15 cellular contexts compared by ENCODE assay signal in the genomic region with DNA sequence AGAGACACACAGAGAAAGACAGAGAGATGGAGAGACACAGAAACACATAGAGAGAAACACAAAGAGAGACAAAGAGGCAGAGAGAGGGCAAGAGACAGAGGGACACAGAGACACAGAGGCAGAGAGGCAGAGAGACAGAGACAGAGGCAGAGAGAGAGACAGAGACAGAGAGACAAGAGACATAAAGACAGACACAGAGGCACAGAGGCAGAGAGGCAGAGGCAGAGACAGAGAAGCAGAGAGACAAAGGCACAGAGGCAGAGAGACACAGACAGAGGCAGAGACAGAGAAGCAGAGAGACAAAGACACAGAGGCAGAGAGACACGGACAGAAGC. TPM values are rescaled to one million over a fixed set of nuclear protein-coding genes. Genes with fewer than 3 reads are reported as not detected.
DNase-seq lines count a peak whose midpoint lies in the region; ATAC-seq and TF ChIP-seq lines count a peak whose summit lies in the region.
"Had no signal": no experiment of that assay in that cellular context is flagged by ENCODE, and none has a peak within 500 bp of the region (broad histone marks: within the 10 kb centered on the region; RNA-seq: fewer than 3 reads in every experiment).

No MANE protein-coding gene starts in this region.

- no peaks in the 10 kb centered on the region for H3K36me3 ChIP-seq in right lobe of liver
- no peaks in the 10 kb centered on the region for H3K36me3 ChIP-seq in stomach
- H3K36me3 ChIP-seq: SJSA1 had no signal

- H3K4me3 ChIP-seq in right lobe of liver, result no peak overlapping the region
- no peak overlapping the region for H3K4me3 ChIP-seq in stomach
- H3K4me3 ChIP-seq: SJSA1 had no signal

- H3K27ac Mint-ChIP-seq in activated naive CD4-positive, alpha-beta T cell treated with anti-CD3 and anti-CD28 coated beads for 36 hours, result peak overlapping the region; percentile 5
- peak overlapping the region; percentile 76 for H3K27ac Mint-ChIP-seq in activated CD8-positive, alpha-beta T cell treated with anti-CD3 and anti-CD28 coated beads, Interleukin-2, amount 10 ng/mL, durations not matched to agents 7 days and 5 days

- TF ChIP-seq POLR2A in right lobe of liver (IDR thresholded peaks at IDR 0.05) (no peak), stomach (IDR thresholded peaks at IDR 0.05) (no peak)

- no peaks in the 10 kb centered on the region for H3K27me3 Mint-ChIP-seq in activated naive CD4-positive, alpha-beta T cell treated with anti-CD3 and anti-CD28 coated beads for 36 hours (ENCODE audit: low read depth)
- peaks cover 11% of the 10 kb centered on the region for H3K27me3 Mint-ChIP-seq in activated CD8-positive, alpha-beta T cell treated with anti-CD3 and anti-CD28 coated beads, Interleukin-2, amount 10 ng/mL, durations not matched to agents 7 days and 5 days (ENCODE audit: low read depth)

- no peaks in the 10 kb centered on the region for H3K9me3 Mint-ChIP-seq in activated naive CD4-positive, alpha-beta T cell treated with anti-CD3 and anti-CD28 coated beads for 36 hours
- H3K9me3 Mint-ChIP-seq in activated CD8-positive, alpha-beta T cell treated with anti-CD3 and anti-CD28 coated beads, Interleukin-2, amount 10 ng/mL, durations not matched to agents 7 days and 5 days (ENCODE audit: insufficient read depth), result no peaks in the 10 kb centered on the region

- POLR2A ChIA-PET in activated CD8-positive, alpha-beta T cell treated with anti-CD3 and anti-CD28 coated beads, Interleukin-2, amount 10 ng/mL, durations not matched to agents 7 days and 5 days (lab: Charles Lee), result no interaction called here

- DNase-seq in activated naive CD4-positive, alpha-beta T cell treated with anti-CD3 and anti-CD28 coated beads for 36 hours, result no peak
- DNase-seq in activated naive CD4-positive, alpha-beta T cell (lab: John Stamatoyannopoulos, UW), result no peak
- DNase-seq in activated CD8-positive, alpha-beta T cell treated with anti-CD3 and anti-CD28 coated beads, Interleukin-2, amount 10 ng/mL, durations not matched to agents 7 days and 5 days, result no peak
- no peak for DNase-seq in right lobe of liver
- DNase-seq in stomach, result no peak
- DNase-seq in NK-92 treated with Interleukin-12 subunit alpha and Interleukin-12 subunit beta, amount 100 ng/mL, for 24 hours (lab: John Stamatoyannopoulos, UW), result no peak
- DNase-seq in RKO (ENCODE audit: low spot score), result no peak
- DNase-seq: activated CD4-positive, alpha-beta T cell treated with anti-CD3 and anti-CD28 coated beads for 1 hour; anterior cingulate cortex; effector CD4-positive, alpha-beta T cell; NCI-H1048; NCI-H69 had no signal

- H3K36me3 Mint-ChIP-seq in activated naive CD4-positive, alpha-beta T cell treated with anti-CD3 and anti-CD28 coated beads for 36 hours (ENCODE audit: low read depth), result no peaks in the 10 kb centered on the region
- H3K36me3 Mint-ChIP-seq in activated CD8-positive, alpha-beta T cell treated with anti-CD3 and anti-CD28 coated beads, Interleukin-2, amount 10 ng/mL, durations not matched to agents 7 days and 5 days (ENCODE audit: low read depth), result no peaks in the 10 kb centered on the region

- CTCF ChIA-PET in activated naive CD4-positive, alpha-beta T cell treated with anti-CD3 and anti-CD28 coated beads for 36 hours (lab: Charles Lee), result no interaction called here
- CTCF ChIA-PET in activated CD8-positive, alpha-beta T cell treated with anti-CD3 and anti-CD28 coated beads, Interleukin-2, amount 10 ng/mL, durations not matched to agents 7 days and 5 days (lab: Charles Lee), result interaction anchor here (1.0 to 1.6 kb wide), 3 partner anchors 37 to 157 kb away, joined by 3 to 4 read pairs (median 3); no protein-coding TSS in a partner anchor

- H3K27me3 ChIP-seq in right lobe of liver, result no peaks in the 10 kb centered on the region
- H3K27me3 ChIP-seq in stomach, result no peaks in the 10 kb centered on the region

- peak overlapping the region; percentile 52 for H3K4me3 Mint-ChIP-seq in activated naive CD4-positive, alpha-beta T cell treated with anti-CD3 and anti-CD28 coated beads for 36 hours
- peak overlapping the region; percentile 59 for H3K4me3 Mint-ChIP-seq in activated CD8-positive, alpha-beta T cell treated with anti-CD3 and anti-CD28 coated beads, Interleukin-2, amount 10 ng/mL, durations not matched to agents 7 days and 5 days

- intact Hi-C loops in activated naive CD4-positive, alpha-beta T cell treated with anti-CD3 and anti-CD28 coated beads for 36 hours (cut with micrococcal nuclease), result no loop called here
- intact Hi-C loops in right lobe of liver (cut with DNase I), result no loop called here
- intact Hi-C loops in stomach (cut with DNase I; ENCODE audit: low total_unique reads), result no loop called here

- peak; percentile 12 for ATAC-seq in activated CD8-positive, alpha-beta T cell treated with anti-CD3 and anti-CD28 coated beads, Interleukin-2, amount 10 ng/mL, durations not matched to agents 7 days and 5 days
- ATAC-seq in right lobe of liver (no peak), HG02571 (IDR thresholded peaks at IDR 0.05; ENCODE audit: unreplicated experiment) (no peak)

- H3K4me1 ChIP-seq in right lobe of liver (peaks cover 0 to 4% (median 0%) of the 10 kb centered on the region in 4 donors), stomach (peaks cover 0 to 46% (median 6%) of the 10 kb centered on the region in 4 donors)

- TF ChIP-seq CTCF in right lobe of liver (IDR thresholded peaks at IDR 0.05) (no peak), stomach (IDR thresholded peaks at IDR 0.05) (no peak)

- H3K27ac ChIP-seq in right lobe of liver, result peak overlapping the region in 2 of 3 donors; percentile 51 to 53
- H3K27ac ChIP-seq in stomach, result peak overlapping the region in 4 of 5 donors; percentile 14 to 62 (median 54)
- H3K27ac ChIP-seq: SJSA1 had no signal

- no peak for TF ChIP-seq EP300 in stomach (IDR thresholded peaks at IDR 0.05)

- peaks cover 61% of the 10 kb centered on the region for H3K4me1 Mint-ChIP-seq in activated naive CD4-positive, alpha-beta T cell treated with anti-CD3 and anti-CD28 coated beads for 36 hours (ENCODE audit: low read depth)
- peaks cover 72% of the 10 kb centered on the region for H3K4me1 Mint-ChIP-seq in activated CD8-positive, alpha-beta T cell treated with anti-CD3 and anti-CD28 coated beads, Interleukin-2, amount 10 ng/mL, durations not matched to agents 7 days and 5 days (ENCODE audit: low read depth)

- WGBS in right lobe of liver (ENCODE audit: insufficient coverage, low coverage, low lambda C conversion rate, missing lambda C conversion rate), result 82% methylated on average over 1 of the region's 1 CpG
- 73 to 85% (median 75%) methylated on average over 1 of the region's 1 CpG for WGBS in stomach, 5 donors

- H3K9me3 ChIP-seq in right lobe of liver (no peaks in the 10 kb centered on the region), stomach (no peaks in the 10 kb centered on the region)
- H3K9me3 ChIP-seq: SJSA1 had no signal

RNA-seq across cellular contexts. Expression of gene TNNI2, which starts 6.3 kb away (rescaled TPM):
- total RNA-seq in activated naive CD4-positive, alpha-beta T cell treated with anti-CD3 and anti-CD28 coated beads for 36 hours, result not detected
- under 1 TPM in 1 of 2 experiments, not detected in 1; 0.50 TPM for total RNA-seq in activated CD8-positive, alpha-beta T cell treated with anti-CD3 and anti-CD28 coated beads, Interleukin-2, amount 10 ng/mL, durations not matched to agents 7 days and 5 days
- total RNA-seq in right lobe of liver (1 to 10 TPM in 2 of 6 experiments, under 1 TPM in 1, not detected in 3; 0.31 to 1.9 (median 1.1) TPM), stomach (1 to 10 TPM in 1 of 5 donors, not detected in 4; 7.2 TPM)
- polyA plus RNA-seq in stomach, result 10 to 100 TPM in 2 of 3 donors, under 1 TPM in 1; 0.93 to 23.4 (median 17.0) TPM
- total RNA-seq: left lobe of liver, SJSA1 had no signal

RNA-seq across cellular contexts. Expression of gene LSP1, which starts 7.8 kb away (rescaled TPM):
- 10 to 100 TPM; 42.4 to 42.9 TPM for total RNA-seq in activated naive CD4-positive, alpha-beta T cell treated with anti-CD3 and anti-CD28 coated beads for 36 hours
- total RNA-seq in activated CD8-positive, alpha-beta T cell treated with anti-CD3 and anti-CD28 coated beads, Interleukin-2, amount 10 ng/mL, durations not matched to agents 7 days and 5 days, result 100 to 1,000 TPM; 463 to 477 TPM
- total RNA-seq in right lobe of liver, result 10 to 100 TPM in 3 of 6 experiments, 1 to 10 TPM in 3; 2.3 to 20.6 (median 8.8) TPM
- total RNA-seq in stomach, result 10 to 100 TPM in 4 of 5 donors, 1 to 10 TPM in 1; 9.8 to 78.8 (median 46.8) TPM
- 100 to 1,000 TPM in 2 of 3 donors, 10 to 100 TPM in 1; 29.0 to 239 (median 155) TPM for polyA plus RNA-seq in stomach

RNA-seq across cellular contexts. Expression of gene SYT8, which starts 10.3 kb away (rescaled TPM):
- total RNA-seq in activated naive CD4-positive, alpha-beta T cell treated with anti-CD3 and anti-CD28 coated beads for 36 hours, result not detected
- not detected for total RNA-seq in activated CD8-positive, alpha-beta T cell treated with anti-CD3 and anti-CD28 coated beads, Interleukin-2, amount 10 ng/mL, durations not matched to agents 7 days and 5 days
- under 1 TPM in 1 of 6 experiments, not detected in 5; 0.68 TPM for total RNA-seq in right lobe of liver
- total RNA-seq in stomach, result 10 to 100 TPM in 1 of 5 donors, 1 to 10 TPM in 1, under 1 TPM in 3; 0.72 to 13.4 (median 0.92) TPM
- polyA plus RNA-seq in stomach, result 10 to 100 TPM in 1 of 3 donors, 1 to 10 TPM in 2; 1.7 to 77.3 (median 3.7) TPM
- total RNA-seq: SJSA1 had no signal

RNA-seq across cellular contexts. Expression of gene PRR33, which starts 46.6 kb away (rescaled TPM):
- under 1 TPM; 0.07 to 0.12 TPM for total RNA-seq in activated naive CD4-positive, alpha-beta T cell treated with anti-CD3 and anti-CD28 coated beads for 36 hours
- under 1 TPM in 1 of 2 experiments, not detected in 1; 0.08 TPM for total RNA-seq in activated CD8-positive, alpha-beta T cell treated with anti-CD3 and anti-CD28 coated beads, Interleukin-2, amount 10 ng/mL, durations not matched to agents 7 days and 5 days
- total RNA-seq in right lobe of liver (not detected), stomach (not detected)
- under 1 TPM in 1 of 3 donors, not detected in 2; 0.03 TPM for polyA plus RNA-seq in stomach
- total RNA-seq: left lobe of liver, SJSA1 had no signal

Comparison
In these comparisons a context has a peak if more than half of its experiments do, and no peak if none do; other contexts are left out.
1. RNA of gene LSP1, which starts 7.8 kb away (total RNA-seq): 463 to 477 TPM in activated CD8-positive, alpha-beta T cell treated with anti-CD3 and anti-CD28 coated beads, Interleukin-2, amount 10 ng/mL, durations not matched to agents 7 days and 5 days; 9.8 to 78.8 TPM in stomach, 42.4 to 42.9 TPM in activated naive CD4-positive, alpha-beta T cell treated with anti-CD3 and anti-CD28 coated beads for 36 hours and 2.3 to 20.6 TPM in right lobe of liver; every median in the first group is over 4 times any median in the second.